Comparison of ENCODE assay signal across 8 cellular contexts in genomic region chr14:21437063-21437901, GRCh38. TPM values are rescaled to one million over a fixed set of nuclear protein-coding genes. Genes with fewer than 3 reads are reported as not detected.
DNase-seq lines count a peak whose midpoint lies in the region; ATAC-seq, FAIRE-seq and TF ChIP-seq lines count a peak whose summit lies in the region.

No MANE protein-coding gene starts in this region.

- peak overlapping the region; percentile 51; the same call in 1 of the 2 replicates for H3K18ac ChIP-seq in H1 (ENCODE audit: extremely low read depth, low read length)
- peak overlapping the region; percentile 53 to 79 for H3K18ac ChIP-seq in mesenchymal stem cell (ENCODE audit: low read depth in 1 of 2, low read length in 2 of 2)

- H2AFZ ChIP-seq in H1 (ENCODE audit: low read length) (peak overlapping the region; percentile 18; the same call in 1 of the 2 replicates), mesenchymal stem cell (ENCODE audit: low read depth, low read length) (peak overlapping the region; percentile 60)

- H4K8ac ChIP-seq in H1 (ENCODE audit: extremely low read depth, insufficient read depth, low read length) (peak overlapping the region; percentile 77; the same call in 1 of the 2 replicates), mesenchymal stem cell (ENCODE audit: low read length) (peak overlapping the region; percentile 87)

- H3K4me1 ChIP-seq in Caco-2 (peaks cover 10% of the 10 kb centered on the region), H1 (replicated peaks in 1 of 4; ENCODE audit: control insufficient read depth in 3 of 4, insufficient read depth in 4 of 4, low read length in 3 of 4) (peaks cover 0 to 5% (median 1%) of the 10 kb centered on the region in 4 experiments; a peak in 4 of 7 replicates), mesenchymal stem cell (ENCODE audit: control insufficient read depth, insufficient read depth, low read depth, low read length) (no peaks in the 10 kb centered on the region)

- H3K4me2 ChIP-seq in H1 (ENCODE audit: insufficient read depth in 1 of 2, low read depth in 2 of 2, low read length in 2 of 2): peak overlapping the region; percentile 84 to 93
- H3K4me2 ChIP-seq in mesenchymal stem cell (ENCODE audit: low read length, poor library complexity, severe bottlenecking): peak overlapping the region; percentile 44

- no peaks in the 10 kb centered on the region for H3K9me3 ChIP-seq in Caco-2
- H3K9me3 ChIP-seq in H1 (ENCODE audit: insufficient read depth in 2 of 2, low read depth in 1 of 2, low read length in 1 of 2): no peaks in the 10 kb centered on the region
- no peaks in the 10 kb centered on the region for H3K9me3 ChIP-seq in mesenchymal stem cell (ENCODE audit: control insufficient read depth, low read length)

- peak overlapping the region; percentile 49 to 85 (median 60) for H3K9ac ChIP-seq in H1 (replicated peaks in 1 of 4; ENCODE audit: extremely low read depth in 1 of 4, low read depth in 3 of 4, low read length in 3 of 4)
- H3K9ac ChIP-seq in mesenchymal stem cell (ENCODE audit: low read length): peak overlapping the region; percentile 92

- H2AK5ac ChIP-seq in H1 (ENCODE audit: low read depth, low read length): no peak overlapping the region
- H2AK5ac ChIP-seq in mesenchymal stem cell (ENCODE audit: low read length, severe bottlenecking): peak overlapping the region; percentile 58

- CTCF ChIA-PET in Caco-2 (lab: Charles Lee): interaction anchor here (0.6 to 1.2 kb wide), 7 partner anchors 19 to 1276 kb away, joined by 3 to 17 read pairs (median 3); partner anchors contain the start of gene CHD8
- CTCF ChIA-PET in activated CD8-positive, alpha-beta memory T cell treated with anti-CD3 and anti-CD28 coated beads, Interleukin-2, amount 10 ng/mL, durations not matched to agents 7 days and 5 days (lab: Charles Lee): interaction anchor here (0.8 to 2.4 kb wide), 10 partner anchors 9 to 207 kb away, joined by 3 to 31 read pairs (median 4); partner anchors contain the start of genes CHD8, RAB2B and TOX4
- CTCF ChIA-PET in H1 (lab: Charles Lee; ENCODE audit: partially characterized antibody): interaction anchor here (0.9 to 2.2 kb wide), 5 partner anchors 12 to 52 kb away, joined by 3 to 11 read pairs (median 5); partner anchors contain the start of genes CHD8 and TOX4

- WGBS in H1 (ENCODE audit: extremely low coverage in 1 of 2, insufficient coverage in 1 of 2, insufficient read length in 1 of 2, insufficient replicate concordance in 2 of 2, low coverage in 1 of 2, low lambda C conversion rate in 2 of 2, missing lambda C conversion rate in 1 of 2), 2 experiments: 16% methylated on average over 20 of the region's 33 CpGs; no CpG with 5 or more reads in 1 of the 2 experiments
- 3% methylated on average over 26 of the region's 33 CpGs for WGBS in mesenchymal stem cell

- peaks cover 21 to 84% of the 10 kb centered on the region in 2 experiments for H3K79me2 ChIP-seq in H1 (ENCODE audit: control insufficient read depth in 1 of 2, insufficient read depth in 2 of 2, low read length in 2 of 2)

- peak; percentile 99 for ATAC-seq in GM21381 (IDR thresholded peaks at IDR 0.05; ENCODE audit: unreplicated experiment)
- peak; percentile 99 for ATAC-seq in activated CD8-positive, alpha-beta memory T cell treated with anti-CD3 and anti-CD28 coated beads, Interleukin-2, amount 10 ng/mL, durations not matched to agents 7 days and 5 days

- H2BK5ac ChIP-seq in H1 (ENCODE audit: low read depth, low read length): peak overlapping the region; percentile 72
- no peak overlapping the region for H2BK5ac ChIP-seq in mesenchymal stem cell (ENCODE audit: low read depth, low read length, poor library complexity, severe bottlenecking)

- POLR2A ChIA-PET in Caco-2 (lab: Charles Lee) (interaction anchor here (0.6 to 1.2 kb wide), 7 partner anchors 12 to 219 kb away, joined by 3 to 35 read pairs (median 4); partner anchors contain the start of genes CHD8 and SALL2), H1 (lab: Charles Lee; ENCODE audit: partially characterized antibody) (interaction anchor here (0.5 to 3.7 kb wide), 26 partner anchors 9 to 172 kb away, joined by 3 to 62 read pairs (median 4); partner anchors contain the start of genes CHD8, METTL3, RAB2B and SALL2)

- peak; percentile 54 to 79 for TF ChIP-seq POLR2A in H1 (IDR thresholded peaks at IDR 0.05; ENCODE audit: control extremely low read depth in 1 of 2, low read depth in 2 of 2, low read length in 2 of 2)

- TF ChIP-seq RAD21 in H1 (IDR thresholded peaks at IDR 0.05 in 1 of 2, conservative IDR thresholded peaks at IDR 0.05 in 1 of 2; ENCODE audit: low read depth in 2 of 2, low read length in 2 of 2): no peak; a peak in 1 of 4 replicates

- no peak overlapping the region for H3K56ac ChIP-seq in H1 (replicated peaks; ENCODE audit: insufficient read length, low read depth, low read length)

- H3K4me1 Mint-ChIP-seq in Caco-2 (ENCODE audit: low read depth, unreplicated experiment): peaks cover 13% of the 10 kb centered on the region
- peaks cover 53% of the 10 kb centered on the region for H3K4me1 Mint-ChIP-seq in activated CD8-positive, alpha-beta memory T cell treated with anti-CD3 and anti-CD28 coated beads, Interleukin-2, amount 10 ng/mL, durations not matched to agents 7 days and 5 days

- H3K4me3 ChIP-seq in Caco-2 (ENCODE audit: low read depth, low read length): peak overlapping the region; percentile 93
- peak overlapping the region; percentile 48 to 76 (median 67) for H3K4me3 ChIP-seq in H1 (ENCODE audit: extremely low read depth in 1 of 4, insufficient read depth in 2 of 4, low read depth in 3 of 4, low read length in 4 of 4)
- H3K4me3 ChIP-seq in mesenchymal stem cell (ENCODE audit: insufficient read depth in 1 of 2, low read depth in 1 of 2, low read length in 2 of 2): peak overlapping the region; percentile 85 to 87

- peak overlapping the region; percentile 96 for H3K4me3 Mint-ChIP-seq in Caco-2 (ENCODE audit: unreplicated experiment)
- peak overlapping the region; percentile 96 for H3K4me3 Mint-ChIP-seq in activated CD8-positive, alpha-beta memory T cell treated with anti-CD3 and anti-CD28 coated beads, Interleukin-2, amount 10 ng/mL, durations not matched to agents 7 days and 5 days

- H2BK120ac ChIP-seq in H1 (replicated peaks; ENCODE audit: low read depth, low read length): no peak overlapping the region
- H2BK120ac ChIP-seq in mesenchymal stem cell (ENCODE audit: low read depth, low read length): peak overlapping the region; percentile 11

- H3K36me3 ChIP-seq in Caco-2 (ENCODE audit: control insufficient read depth, insufficient read depth, low read length): no peaks in the 10 kb centered on the region; the same call in 1 of the 2 replicates
- no peaks in the 10 kb centered on the region; a peak in 1 of 8 replicates for H3K36me3 ChIP-seq in H1 (ENCODE audit: control insufficient read depth in 2 of 4, insufficient read depth in 4 of 4, low read length in 3 of 4)
- H3K36me3 ChIP-seq in mesenchymal stem cell (ENCODE audit: control insufficient read depth in 1 of 2, insufficient read depth in 2 of 2, low read depth in 1 of 2, low read length in 2 of 2): peaks cover 3 to 5% of the 10 kb centered on the region in 2 experiments

- H3K9me3 Mint-ChIP-seq in Caco-2 (ENCODE audit: unreplicated experiment): no peaks in the 10 kb centered on the region
- no peaks in the 10 kb centered on the region for H3K9me3 Mint-ChIP-seq in activated CD8-positive, alpha-beta memory T cell treated with anti-CD3 and anti-CD28 coated beads, Interleukin-2, amount 10 ng/mL, durations not matched to agents 7 days and 5 days (ENCODE audit: low read depth)

- no peak overlapping the region for H3K23ac ChIP-seq in H1 (ENCODE audit: insufficient read length)
- peak overlapping the region in 1 of 2 experiments; percentile 20 for H3K23ac ChIP-seq in mesenchymal stem cell (ENCODE audit: low read length in 2 of 2)

- BruUV-seq in Caco-2 (replicated peaks; lab: Mats Ljungman, UMichigan): TSS peak; percentile 70

- intact Hi-C loops in Caco-2 (cut with micrococcal nuclease; ENCODE audit: unreplicated experiment): loop anchor here (1.0 kb wide), 4 partner anchors 19 to 120 kb away; partner anchors contain the start of genes CHD8 and TOX4

- H2BK20ac ChIP-seq in H1 (ENCODE audit: low read length): no peak overlapping the region

- peak overlapping the region; percentile 35 for H4K5ac ChIP-seq in H1 (ENCODE audit: insufficient read length, low read depth, low read length)

- H3K14ac ChIP-seq in H1 (ENCODE audit: insufficient read length) (no peak overlapping the region), mesenchymal stem cell (ENCODE audit: low read length in 2 of 2) (no peak overlapping the region)

- no peak for FAIRE-seq in HTR-8/SVneo (lab: Jason Lieb, UNC)
- FAIRE-seq in H1 (lab: Jason Lieb, UNC): peak; percentile 78

- H2BK12ac ChIP-seq in H1 (ENCODE audit: low read depth, low read length) (no peak overlapping the region; the same call in 1 of the 2 replicates), mesenchymal stem cell (ENCODE audit: low read length in 2 of 2) (no peak overlapping the region)

- H4K91ac ChIP-seq in H1 (replicated peaks; ENCODE audit: insufficient read length, low read length) (no peak overlapping the region), mesenchymal stem cell (ENCODE audit: low read length) (peak overlapping the region; percentile 70)

- H3K4ac ChIP-seq in H1 (replicated peaks; ENCODE audit: insufficient read length, low read depth, low read length) (no peak overlapping the region), mesenchymal stem cell (ENCODE audit: low read depth in 1 of 2, low read length in 2 of 2) (peak overlapping the region in 1 of 2 experiments; percentile 73)

- H3K79me1 ChIP-seq in H1 (ENCODE audit: low read depth, low read length) (peaks cover 6% of the 10 kb centered on the region; the same call in 1 of the 2 replicates), mesenchymal stem cell (replicated peaks; ENCODE audit: low read length, poor library complexity, severe bottlenecking) (peaks cover 10% of the 10 kb centered on the region)

- H2BK15ac ChIP-seq in H1 (ENCODE audit: low read length): no peak overlapping the region
- peak overlapping the region; percentile 60 for H2BK15ac ChIP-seq in mesenchymal stem cell (ENCODE audit: low read depth, poor library complexity, severe bottlenecking)

- H3K27ac ChIP-seq in H1 (ENCODE audit: low read depth, low read length): peak overlapping the region; percentile 73
- H3K27ac ChIP-seq in mesenchymal stem cell (ENCODE audit: low read length, poor library complexity, severe bottlenecking): peak overlapping the region; percentile 84

- H3K27me3 Mint-ChIP-seq in Caco-2 (ENCODE audit: insufficient read depth, unreplicated experiment): no peaks in the 10 kb centered on the region
- no peaks in the 10 kb centered on the region for H3K27me3 Mint-ChIP-seq in activated CD8-positive, alpha-beta memory T cell treated with anti-CD3 and anti-CD28 coated beads, Interleukin-2, amount 10 ng/mL, durations not matched to agents 7 days and 5 days

- no peaks in the 10 kb centered on the region for H3K27me3 ChIP-seq in Caco-2 (replicated peaks; ENCODE audit: control insufficient read depth, insufficient read depth, low read length)
- no peaks in the 10 kb centered on the region for H3K27me3 ChIP-seq in H1 (replicated peaks in 1 of 4; ENCODE audit: control insufficient read depth in 3 of 4, extremely low read depth in 1 of 4, insufficient read depth in 3 of 4, low read length in 3 of 4)
- no peaks in the 10 kb centered on the region for H3K27me3 ChIP-seq in mesenchymal stem cell (ENCODE audit: control insufficient read depth in 1 of 2, insufficient read depth in 1 of 2, low read length in 2 of 2)

- no peak for TF ChIP-seq CTCF in Caco-2 (IDR thresholded peaks at IDR 0.05; ENCODE audit: insufficient read depth in 1 of 2, low read depth in 1 of 2, low read length in 1 of 2, severe bottlenecking in 1 of 2, unreplicated experiment in 1 of 2)
- TF ChIP-seq CTCF in H1 (IDR thresholded peaks at IDR 0.05; ENCODE audit: control extremely low read depth in 1 of 3, insufficient read depth in 1 of 3, low read depth in 1 of 3, low read length in 3 of 3): no peak

- peaks cover 44% of the 10 kb centered on the region for H3K36me3 Mint-ChIP-seq in Caco-2 (ENCODE audit: insufficient read depth, unreplicated experiment)
- H3K36me3 Mint-ChIP-seq in activated CD8-positive, alpha-beta memory T cell treated with anti-CD3 and anti-CD28 coated beads, Interleukin-2, amount 10 ng/mL, durations not matched to agents 7 days and 5 days: peaks cover 27% of the 10 kb centered on the region

- H4K20me1 ChIP-seq in H1 (replicated peaks in 1 of 2; ENCODE audit: control insufficient read depth in 1 of 2, insufficient read depth in 2 of 2, low read length in 2 of 2): peaks cover 2 to 3% of the 10 kb centered on the region in 2 experiments

- H3K23me2 ChIP-seq in H1 (ENCODE audit: low read depth, low read length): peaks cover 4% of the 10 kb centered on the region; the same call in 1 of the 2 replicates

- DNase-seq in Caco-2 (peak; percentile 99), HTR-8/SVneo (ENCODE audit: insufficient read length, low spot score) (peak; percentile 84), NOMO-1 treated with DMSO at 0.1 percent for 48 hours (lab: John Stamatoyannopoulos, UW; ENCODE audit: unreplicated experiment) (peak; percentile 97), H1 (ENCODE audit: low read depth in 1 of 2, low spot score in 2 of 2) (peak; percentile 95 to 100), mesenchymal stem cell (peak; percentile 100)
- peak; percentile 99 for DNase-seq in activated CD8-positive, alpha-beta memory T cell treated with anti-CD3 and anti-CD28 coated beads, Interleukin-2, amount 10 ng/mL, durations not matched to agents 7 days and 5 days
- peak; percentile 95 for DNase-seq in stimulated activated CD8-positive, alpha-beta memory T cell treated with anti-CD3 and anti-CD28 coated beads, Interleukin-12 subunit alpha, Interleukin-12 subunit beta, amount 100 ng/mL, for 24 hours (ENCODE audit: extremely low read depth)

- H3K27ac Mint-ChIP-seq in Caco-2 (ENCODE audit: unreplicated experiment): peak overlapping the region; percentile 94
- H3K27ac Mint-ChIP-seq in activated CD8-positive, alpha-beta memory T cell treated with anti-CD3 and anti-CD28 coated beads, Interleukin-2, amount 10 ng/mL, durations not matched to agents 7 days and 5 days: peak overlapping the region; percentile 78

- TF ChIP-seq EP300 in H1 (IDR thresholded peaks at IDR 0.05; ENCODE audit: borderline replicate concordance in 1 of 2, low read depth in 2 of 2, low read length in 2 of 2): 0 out of 3 replicates have a peak, but pooled peaks of 1 of the 2 experiments have one; percentile 10

RNA-seq across cellular contexts. Expression of gene CHD8, which starts 18.6 kb away (rescaled TPM):
- 84.9 and 89.8 TPM in 2 replicates for total RNA-seq in Caco-2 (2022)
- total RNA-seq in activated CD8-positive, alpha-beta memory T cell treated with anti-CD3 and anti-CD28 coated beads, Interleukin-2, amount 10 ng/mL, durations not matched to agents 7 days and 5 days: 100 to 1,000 TPM; 130 to 138 TPM
- total RNA-seq in H1 (2021; fragmentation: NEBNext Ultra II Directional; extraction: Animal tissue kit (Norgen Biotek cat#: 25700)): 140 TPM in 2 replicates
- polyA plus RNA-seq in H1 (2011; rRNA removed): 88.3 and 90.8 TPM in 2 replicates
- polyA plus RNA-seq in H1 (2011; cell fraction: cytosol; rRNA removed): 52.5 TPM
- 191 TPM for polyA plus RNA-seq in H1 (2011; cell fraction: nucleus; rRNA removed)
- 110 to 135 TPM (median 131 TPM) in 4 replicates for polyA plus RNA-seq in H1 (2012, experiment 1 of 2)
- polyA plus RNA-seq in H1 (2012, experiment 2 of 2): 11.3 TPM
- polyA plus RNA-seq in H1 (2013, experiment 1 of 2): 66.3 TPM
- 61.6 TPM for polyA plus RNA-seq in H1 (2013, experiment 2 of 2)
- 140 and 150 TPM in 2 replicates for polyA minus RNA-seq in H1 (2011; rRNA and poly(A)+ RNA removed)
- polyA minus RNA-seq in H1 (2011; cell fraction: cytosol; rRNA and poly(A)+ RNA removed): 94.8 TPM
- 129 TPM for polyA minus RNA-seq in H1 (2011; cell fraction: nucleus; rRNA and poly(A)+ RNA removed)
- polyA plus RNA-seq in mesenchymal stem cell (2013, experiment 1 of 2): 35.7 TPM
- 31.6 TPM for polyA plus RNA-seq in mesenchymal stem cell (2013, experiment 2 of 2)

RNA-seq across cellular contexts. Expression of gene RAB2B, which starts 39.5 kb away (rescaled TPM):
- total RNA-seq in Caco-2 (2022): 18.8 and 20.9 TPM in 2 replicates
- total RNA-seq in activated CD8-positive, alpha-beta memory T cell treated with anti-CD3 and anti-CD28 coated beads, Interleukin-2, amount 10 ng/mL, durations not matched to agents 7 days and 5 days: 10 to 100 TPM; 26.1 to 28.2 TPM
- total RNA-seq in H1 (2021; fragmentation: NEBNext Ultra II Directional; extraction: Animal tissue kit (Norgen Biotek cat#: 25700)): 26.1 and 27.6 TPM in 2 replicates
- polyA plus RNA-seq in H1 (2011; rRNA removed): 13.6 and 23.4 TPM in 2 replicates
- 18.6 TPM for polyA plus RNA-seq in H1 (2011; cell fraction: cytosol; rRNA removed)
- polyA plus RNA-seq in H1 (2011; cell fraction: nucleus; rRNA removed): 14.0 TPM
- 18.6 to 25.3 TPM (median 19.8 TPM) in 4 replicates for polyA plus RNA-seq in H1 (2012, experiment 1 of 2)
- 14.8 TPM for polyA plus RNA-seq in H1 (2012, experiment 2 of 2)
- 17.0 TPM for polyA plus RNA-seq in H1 (2013, experiment 1 of 2)
- polyA plus RNA-seq in H1 (2013, experiment 2 of 2): 16.2 TPM
- polyA minus RNA-seq in H1 (2011; rRNA and poly(A)+ RNA removed): 25.3 and 43.2 TPM in 2 replicates
- polyA minus RNA-seq in H1 (2011; cell fraction: cytosol; rRNA and poly(A)+ RNA removed): 18.8 TPM
- polyA minus RNA-seq in H1 (2011; cell fraction: nucleus; rRNA and poly(A)+ RNA removed): 22.2 TPM
- polyA plus RNA-seq in mesenchymal stem cell (2013, experiment 1 of 2): 21.3 TPM
- polyA plus RNA-seq in mesenchymal stem cell (2013, experiment 2 of 2): 20.2 TPM

RNA-seq across cellular contexts. Expression of gene TOX4, which starts 39.7 kb away (rescaled TPM):
- total RNA-seq in Caco-2 (2022): 76.6 and 78.8 TPM in 2 replicates
- 10 to 100 TPM; 72.7 to 87.1 TPM for total RNA-seq in activated CD8-positive, alpha-beta memory T cell treated with anti-CD3 and anti-CD28 coated beads, Interleukin-2, amount 10 ng/mL, durations not matched to agents 7 days and 5 days
- 49.5 and 58.3 TPM in 2 replicates for total RNA-seq in H1 (2021; fragmentation: NEBNext Ultra II Directional; extraction: Animal tissue kit (Norgen Biotek cat#: 25700))
- polyA plus RNA-seq in H1 (2011; rRNA removed): 50.5 and 51.5 TPM in 2 replicates
- polyA plus RNA-seq in H1 (2011; cell fraction: cytosol; rRNA removed): 52.1 TPM
- 70.9 TPM for polyA plus RNA-seq in H1 (2011; cell fraction: nucleus; rRNA removed)
- 45.9 to 65.6 TPM (median 59.1 TPM) in 4 replicates for polyA plus RNA-seq in H1 (2012, experiment 1 of 2)
- 41.6 TPM for polyA plus RNA-seq in H1 (2012, experiment 2 of 2)
- polyA plus RNA-seq in H1 (2013, experiment 1 of 2): 35.1 TPM
- 32.5 TPM for polyA plus RNA-seq in H1 (2013, experiment 2 of 2)
- polyA minus RNA-seq in H1 (2011; rRNA and poly(A)+ RNA removed): 122 and 145 TPM in 2 replicates
- polyA minus RNA-seq in H1 (2011; cell fraction: cytosol; rRNA and poly(A)+ RNA removed): 29.7 TPM
- polyA minus RNA-seq in H1 (2011; cell fraction: nucleus; rRNA and poly(A)+ RNA removed): 31.1 TPM
- polyA plus RNA-seq in mesenchymal stem cell (2013, experiment 1 of 2): 61.3 TPM
- polyA plus RNA-seq in mesenchymal stem cell (2013, experiment 2 of 2): 60.5 TPM

RNA-seq across cellular contexts. Expression of gene SUPT16H, which starts 53.5 kb away (rescaled TPM):
- 114 and 118 TPM in 2 replicates for total RNA-seq in Caco-2 (2022)
- total RNA-seq in activated CD8-positive, alpha-beta memory T cell treated with anti-CD3 and anti-CD28 coated beads, Interleukin-2, amount 10 ng/mL, durations not matched to agents 7 days and 5 days: 100 to 1,000 TPM; 130 to 151 TPM
- 201 and 209 TPM in 2 replicates for total RNA-seq in H1 (2021; fragmentation: NEBNext Ultra II Directional; extraction: Animal tissue kit (Norgen Biotek cat#: 25700))
- polyA plus RNA-seq in H1 (2011; rRNA removed): 93.1 and 138 TPM in 2 replicates
- polyA plus RNA-seq in H1 (2011; cell fraction: cytosol; rRNA removed): 133 TPM
- polyA plus RNA-seq in H1 (2011; cell fraction: nucleus; rRNA removed): 101 TPM
- 170 to 199 TPM (median 181 TPM) in 4 replicates for polyA plus RNA-seq in H1 (2012, experiment 1 of 2)
- polyA plus RNA-seq in H1 (2012, experiment 2 of 2): 18.0 TPM
- 138 TPM for polyA plus RNA-seq in H1 (2013, experiment 1 of 2)
- polyA plus RNA-seq in H1 (2013, experiment 2 of 2): 140 TPM
- polyA minus RNA-seq in H1 (2011; rRNA and poly(A)+ RNA removed): 155 and 167 TPM in 2 replicates
- polyA minus RNA-seq in H1 (2011; cell fraction: cytosol; rRNA and poly(A)+ RNA removed): 84.6 TPM
- polyA minus RNA-seq in H1 (2011; cell fraction: nucleus; rRNA and poly(A)+ RNA removed): 119 TPM
- 49.3 TPM for polyA plus RNA-seq in mesenchymal stem cell (2013, experiment 1 of 2)
- 48.4 TPM for polyA plus RNA-seq in mesenchymal stem cell (2013, experiment 2 of 2)

Comparison
In these comparisons a context has a peak if more than half of its experiments do, and no peak if none do; other contexts are left out.
1. Peak in every context shown above with its lines: DNase-seq, ATAC-seq, H3K4me3 ChIP-seq and H3K27ac ChIP-seq.